Comparison of ENCODE assay signal across 8 cellular contexts in genomic region chr12:42482086-42482819, GRCh38.
DNase-seq lines count a peak whose midpoint lies in the region; ATAC-seq, FAIRE-seq and TF ChIP-seq lines count a peak whose summit lies in the region.

No MANE protein-coding gene starts in this region.

- intact Hi-C loops in K562 (cut with micrococcal nuclease) (loop anchor here (1.0 kb wide), 1 partner anchor 87 kb away; no protein-coding TSS in a partner anchor), HepG2 (cut with micrococcal nuclease; ENCODE audit: unreplicated experiment) (loop anchor here (2.0 kb wide), 1 partner anchor 857 kb away; no protein-coding TSS in a partner anchor), tibial artery (cut with DNase I; ENCODE audit: low total_unique reads) (loop anchor here (5.0 kb wide), 1 partner anchor 85 kb away; no protein-coding TSS in a partner anchor)

- H3K79me2 ChIP-seq in K562 (ENCODE audit: control insufficient read depth, insufficient read depth, low read length): no peaks in the 10 kb centered on the region
- H3K79me2 ChIP-seq in HepG2 (ENCODE audit: insufficient read depth, low read length): no peaks in the 10 kb centered on the region

- H3K4me1 ChIP-seq in K562 (replicated peaks in 1 of 2; ENCODE audit: control insufficient read depth in 2 of 2, insufficient read depth in 2 of 2, low read length in 2 of 2): peaks cover 9 to 18% of the 10 kb centered on the region in 2 experiments; a peak in 4 of 5 replicates
- peaks cover 7% of the 10 kb centered on the region for H3K4me1 ChIP-seq in HepG2 (ENCODE audit: insufficient read depth, low read length)
- peaks cover 0 to 24% (median 8%) of the 10 kb centered on the region in 4 donors for H3K4me1 ChIP-seq in tibial artery

- BruUV-seq in K562 (replicated peaks; lab: Mats Ljungman, UMichigan) (no TSS peak), HepG2 (replicated peaks; lab: Mats Ljungman, UMichigan) (no TSS peak)

- CTCF ChIA-PET in AG04450 (lab: Charles Lee) (interaction anchor here (0.6 to 5.9 kb wide), 34 partner anchors 9 to 855 kb away, joined by 3 to 61 read pairs (median 4); no protein-coding TSS in a partner anchor), K562 (lab: Yijun Ruan, JAX; ENCODE audit: low intra/inter-chr PET ratio) (interaction anchor here (1.9 kb wide), 1 partner anchor 87 kb away, joined by 19 read pairs; no protein-coding TSS in a partner anchor), HepG2 (lab: Yijun Ruan, JAX; ENCODE audit: low intra/inter-chr PET ratio, low total read pairs) (interaction anchor here (0.7 to 2.8 kb wide), 2 partner anchors 87 to 458 kb away, joined by 3 to 22 read pairs; no protein-coding TSS in a partner anchor)

- H3K4me2 ChIP-seq in K562 (ENCODE audit: insufficient read depth, low read length) (peak overlapping the region; percentile 80), HepG2 (ENCODE audit: low read depth, low read length) (peak overlapping the region; percentile 99)

- H3K9me1 ChIP-seq in K562 (ENCODE audit: control insufficient read depth, insufficient read depth, low read length): no peaks in the 10 kb centered on the region

- WGBS in K562 (ENCODE audit: insufficient coverage, low coverage, missing lambda C conversion rate): 60% methylated on average over 18 of the region's 20 CpGs
- WGBS in HepG2 (ENCODE audit: low lambda C conversion rate): 39% methylated on average over 20 of the region's 20 CpGs

- H3K36me3 ChIP-seq in K562 (ENCODE audit: control insufficient read depth, insufficient read depth, low read length): no peaks in the 10 kb centered on the region
- H3K36me3 ChIP-seq in HepG2 (replicated peaks in 1 of 2; ENCODE audit: control insufficient read depth in 1 of 2, insufficient read depth in 2 of 2, low read length in 2 of 2): no peaks in the 10 kb centered on the region
- H3K36me3 ChIP-seq in tibial artery: no peaks in the 10 kb centered on the region

- H4K20me1 ChIP-seq in K562 (replicated peaks; ENCODE audit: control insufficient read depth, insufficient read depth, low read length) (no peaks in the 10 kb centered on the region), HepG2 (ENCODE audit: insufficient read depth, low read length) (no peaks in the 10 kb centered on the region)

- H3K4me3 ChIP-seq in AG04450 (ENCODE audit: low read depth, low read length): peak overlapping the region; percentile 86
- peak overlapping the region; percentile 57 for H3K4me3 ChIP-seq in K562
- peak overlapping the region in 1 of 3 experiments; percentile 88; a peak in 2 of 6 replicates for H3K4me3 ChIP-seq in HepG2 (replicated peaks in 1 of 3; ENCODE audit: insufficient read depth in 1 of 3, low read depth in 2 of 3, low read length in 3 of 3)
- peak overlapping the region; percentile 65 to 82 for H3K4me3 ChIP-seq in tibial artery

- DNase-seq in AG04450 (ENCODE audit: low read depth, low spot score): no peak
- peak; percentile 8 for DNase-seq in HPDE6-E6E7 (ENCODE audit: extremely low spot score)
- DNase-seq in K562 (ENCODE audit: extremely low read depth in 1 of 4, low spot score in 3 of 4): no peak
- DNase-seq in HepG2 (ENCODE audit: low spot score): peak; percentile 3
- peak in 1 of 2 donors; percentile 32 for DNase-seq in tibial artery
- DNase-seq in NCI-H446 treated with DMSO at 0.1 percent for 48 hours (lab: John Stamatoyannopoulos, UW): no peak
- DNase-seq in cortex of kidney (lab: John Stamatoyannopoulos, UW): no peak
- DNase-seq in NCI-H446 (lab: John Stamatoyannopoulos, UW): no peak

- H3K27ac ChIP-seq in AG04450 (ENCODE audit: low read depth, low read length): peak overlapping the region; percentile 78
- no peak overlapping the region for H3K27ac ChIP-seq in K562 (ENCODE audit: extremely low read depth, low read depth, low read length)
- H3K27ac ChIP-seq in HepG2 (ENCODE audit: extremely low read length, insufficient read depth, low read length): no peak overlapping the region
- H3K27ac ChIP-seq in tibial artery: peak overlapping the region; percentile 53 to 74

- TF ChIP-seq RAD21 in K562 (CRISPR knock-in tag; conservative IDR thresholded peaks at IDR 0.05 in 1 of 2, IDR thresholded peaks at IDR 0.05 in 1 of 2) (no peak), HepG2 (CRISPR knock-in tag; IDR thresholded peaks at IDR 0.05) (no peak)

- TF ChIP-seq CTCF in AG04450 (IDR thresholded peaks at IDR 0.05; ENCODE audit: low read depth, low read length) (no peak), K562 (IDR thresholded peaks at IDR 0.05 in 2 of 3, conservative IDR thresholded peaks at IDR 0.05 in 1 of 3; ENCODE audit: insufficient read depth in 2 of 3, low read depth in 1 of 3, low read length in 3 of 3) (no peak), HepG2 (CRISPR knock-in tag; IDR thresholded peaks at IDR 0.05) (no peak), tibial artery (IDR thresholded peaks at IDR 0.05) (no peak)

- in situ Hi-C loops in K562 (cut with MboI): no loop called here
- in situ Hi-C loops in HepG2 (cut with HindIII; ENCODE audit: extremely low pct_ligation_motif_present, low pct_unique_long_range_greater_than_20kb): loop anchor here (5.0 to 25.0 kb wide), 2 partner anchors 85 to 855 kb away; no protein-coding TSS in a partner anchor

- no peaks in the 10 kb centered on the region for H3K27me3 ChIP-seq in AG04450 (ENCODE audit: control insufficient read depth, insufficient read depth, low read length)
- no peaks in the 10 kb centered on the region for H3K27me3 ChIP-seq in K562 (ENCODE audit: control insufficient read depth in 2 of 2, insufficient read depth in 2 of 2, low read length in 2 of 2)
- H3K27me3 ChIP-seq in HepG2 (ENCODE audit: control insufficient read depth in 1 of 2, insufficient read depth in 2 of 2, low read length in 2 of 2): peaks cover 0 to 42% of the 10 kb centered on the region in 2 experiments; a peak in 4 of 5 replicates
- H3K27me3 ChIP-seq in tibial artery: no peaks in the 10 kb centered on the region

- ATAC-seq in K562 (no peak), HepG2 (no peak)

- TF ChIP-seq POLR2A in K562 (conservative IDR thresholded peaks at IDR 0.05) (no peak), HepG2 (IDR thresholded peaks at IDR 0.05; ENCODE audit: insufficient read depth in 1 of 2, low read depth in 2 of 2, low read length in 2 of 2) (no peak)

- POLR2A ChIA-PET in AG04450 (lab: Yijun Ruan, JAX): interaction anchor here (1.2 to 1.8 kb wide), 6 partner anchors 83 to 856 kb away, joined by 3 to 9 read pairs (median 4); no protein-coding TSS in a partner anchor
- POLR2A ChIA-PET in K562 (lab: Yijun Ruan, JAX): interaction anchor here (0.7 kb wide), 3 partner anchors 24 to 1322 kb away, joined by 3 read pairs; no protein-coding TSS in a partner anchor
- POLR2A ChIA-PET in HepG2 (lab: Yijun Ruan, JAX): no interaction called here

- H2AFZ ChIP-seq in K562 (ENCODE audit: low read depth, low read length) (peak overlapping the region; percentile 89), HepG2 (ENCODE audit: low read length) (no peak overlapping the region)

- no peaks in the 10 kb centered on the region for H3K9me3 ChIP-seq in AG04450 (ENCODE audit: control insufficient read depth, insufficient read depth, low read length)
- 0 out of 2 replicates have a peak, but pooled peaks cover 2% of the 10 kb centered on the region for H3K9me3 ChIP-seq in K562 (replicated peaks; ENCODE audit: control insufficient read depth, insufficient read depth, low read depth, low read length)
- H3K9me3 ChIP-seq in HepG2 (ENCODE audit: low read length): no peaks in the 10 kb centered on the region
- no peaks in the 10 kb centered on the region for H3K9me3 ChIP-seq in tibial artery

- H3K9ac ChIP-seq in K562 (ENCODE audit: insufficient read depth in 1 of 2, low read depth in 2 of 2, low read length in 2 of 2) (peak overlapping the region in 1 of 2 experiments; percentile 93; a peak in 2 of 4 replicates), HepG2 (ENCODE audit: insufficient read depth, low read depth, low read length) (no peak overlapping the region)

- peak; percentile 35 for FAIRE-seq in K562 (lab: Jason Lieb, UNC)
- no peak for FAIRE-seq in HepG2 (lab: Jason Lieb, UNC)

- no peak for TF ChIP-seq EP300 in K562 (IDR thresholded peaks at IDR 0.05; ENCODE audit: low read length)
- TF ChIP-seq EP300 in HepG2 (IDR thresholded peaks at IDR 0.05; ENCODE audit: low read depth in 2 of 2, low read length in 2 of 2): no peak
- TF ChIP-seq EP300 in HepG2 (CRISPR knock-in tag; IDR thresholded peaks at IDR 0.05; ENCODE audit: borderline replicate concordance): no peak

TF ChIP-seq in K562, 482 proteins besides CTCF, POLR2A, EP300 and RAD21:
- TF ChIP-seq ZNF274 (IDR thresholded peaks at IDR 0.05; ENCODE audit: borderline replicate concordance, low read depth, low read length) (no peak), VEZF1 (CRISPR knock-in tag; IDR thresholded peaks at IDR 0.05) (peak; percentile 8; the same call in 1 of the 2 replicates)
TF ChIP-seq in K562: peak in this region for 1.

TF ChIP-seq in HepG2, 621 proteins besides CTCF, POLR2A, EP300 and RAD21 (continues in another document):
- TF ChIP-seq ZNF773 (CRISPR knock-in tag; IDR thresholded peaks at IDR 0.05; ENCODE audit: borderline replicate concordance) (no peak), ZNF207 (IDR thresholded peaks at IDR 0.05; ENCODE audit: borderline replicate concordance) (no peak)
- TF ChIP-seq, protein P1, sequence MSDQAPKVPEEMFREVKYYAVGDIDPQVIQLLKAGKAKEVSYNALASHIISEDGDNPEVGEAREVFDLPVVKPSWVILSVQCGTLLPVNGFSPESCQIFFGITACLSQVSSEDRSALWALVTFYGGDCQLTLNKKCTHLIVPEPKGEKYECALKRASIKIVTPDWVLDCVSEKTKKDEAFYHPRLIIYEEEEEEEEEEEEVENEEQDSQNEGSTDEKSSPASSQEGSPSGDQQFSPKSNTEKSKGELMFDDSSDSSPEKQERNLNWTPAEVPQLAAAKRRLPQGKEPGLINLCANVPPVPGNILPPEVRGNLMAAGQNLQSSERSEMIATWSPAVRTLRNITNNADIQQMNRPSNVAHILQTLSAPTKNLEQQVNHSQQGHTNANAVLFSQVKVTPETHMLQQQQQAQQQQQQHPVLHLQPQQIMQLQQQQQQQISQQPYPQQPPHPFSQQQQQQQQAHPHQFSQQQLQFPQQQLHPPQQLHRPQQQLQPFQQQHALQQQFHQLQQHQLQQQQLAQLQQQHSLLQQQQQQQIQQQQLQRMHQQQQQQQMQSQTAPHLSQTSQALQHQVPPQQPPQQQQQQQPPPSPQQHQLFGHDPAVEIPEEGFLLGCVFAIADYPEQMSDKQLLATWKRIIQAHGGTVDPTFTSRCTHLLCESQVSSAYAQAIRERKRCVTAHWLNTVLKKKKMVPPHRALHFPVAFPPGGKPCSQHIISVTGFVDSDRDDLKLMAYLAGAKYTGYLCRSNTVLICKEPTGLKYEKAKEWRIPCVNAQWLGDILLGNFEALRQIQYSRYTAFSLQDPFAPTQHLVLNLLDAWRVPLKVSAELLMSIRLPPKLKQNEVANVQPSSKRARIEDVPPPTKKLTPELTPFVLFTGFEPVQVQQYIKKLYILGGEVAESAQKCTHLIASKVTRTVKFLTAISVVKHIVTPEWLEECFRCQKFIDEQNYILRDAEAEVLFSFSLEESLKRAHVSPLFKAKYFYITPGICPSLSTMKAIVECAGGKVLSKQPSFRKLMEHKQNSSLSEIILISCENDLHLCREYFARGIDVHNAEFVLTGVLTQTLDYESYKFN (CRISPR knock-in tag; conservative IDR thresholded peaks at IDR 0.05): no peak

Comparison
In these comparisons a context has a peak if more than half of its experiments do, and no peak if none do; other contexts are left out.
1. DNase-seq: peak in HPDE6-E6E7 (single experiment) and HepG2 (single experiment); none in AG04450 (single experiment), K562 (0 of 4), NCI-H446 treated with DMSO at 0.1 percent for 48 hours (single experiment), cortex of kidney (single experiment) and NCI-H446 (0 of 2).
2. H3K27ac ChIP-seq: peak in AG04450 (single experiment) and tibial artery (2 of 2); none in K562 (single experiment) and HepG2 (single experiment).